ENCODE assay signal across 1 cellular context in genomic region chr2:196131949-196132925, GRCh38.
TF ChIP-seq lines count a peak whose summit lies in the region.

No MANE protein-coding gene starts in this region.

TF ChIP-seq in HepG2, 621 proteins besides CTCF, POLR2A, EP300 and RAD21:
- no peak for TF ChIP-seq ZNF33B (CRISPR knock-in tag; IDR thresholded peaks at IDR 0.05)
- no peak for TF ChIP-seq MIER3 (CRISPR knock-in tag; IDR thresholded peaks at IDR 0.05; ENCODE audit: borderline replicate concordance)
- no peak for TF ChIP-seq TBL1XR1 (IDR thresholded peaks at IDR 0.05; ENCODE audit: borderline replicate concordance, low read length, partially characterized antibody)
- TF ChIP-seq ZNF720 (CRISPR knock-in tag; IDR thresholded peaks at IDR 0.05): no peak
- no peak for TF ChIP-seq ZNF318 (CRISPR knock-in tag; IDR thresholded peaks at IDR 0.05)
- no peak for TF ChIP-seq RBM22 (optimal IDR thresholded peaks at IDR 0.05; ENCODE audit: low read length)
- TF ChIP-seq ZNF691 (CRISPR knock-in tag; IDR thresholded peaks at IDR 0.05; ENCODE audit: borderline replicate concordance, low read depth): no peak
- no peak for TF ChIP-seq ZBTB43 (CRISPR knock-in tag; conservative IDR thresholded peaks at IDR 0.05)
- no peak for TF ChIP-seq PRPF4 (IDR thresholded peaks at IDR 0.05; ENCODE audit: low read depth, low read length, poor library complexity, severe bottlenecking)
- no peak for TF ChIP-seq SP2 (CRISPR knock-in tag; IDR thresholded peaks at IDR 0.05)
- TF ChIP-seq ADNP (CRISPR knock-in tag; IDR thresholded peaks at IDR 0.05): no peak
- no peak for TF ChIP-seq FIP1L1 (IDR thresholded peaks at IDR 0.05; ENCODE audit: borderline replicate concordance, insufficient read depth, low read depth, low read length)
- TF ChIP-seq DR1 (CRISPR knock-in tag; IDR thresholded peaks at IDR 0.05): no peak
